Comparison of ENCODE assay signal across 9 cellular contexts in the genomic region with DNA sequence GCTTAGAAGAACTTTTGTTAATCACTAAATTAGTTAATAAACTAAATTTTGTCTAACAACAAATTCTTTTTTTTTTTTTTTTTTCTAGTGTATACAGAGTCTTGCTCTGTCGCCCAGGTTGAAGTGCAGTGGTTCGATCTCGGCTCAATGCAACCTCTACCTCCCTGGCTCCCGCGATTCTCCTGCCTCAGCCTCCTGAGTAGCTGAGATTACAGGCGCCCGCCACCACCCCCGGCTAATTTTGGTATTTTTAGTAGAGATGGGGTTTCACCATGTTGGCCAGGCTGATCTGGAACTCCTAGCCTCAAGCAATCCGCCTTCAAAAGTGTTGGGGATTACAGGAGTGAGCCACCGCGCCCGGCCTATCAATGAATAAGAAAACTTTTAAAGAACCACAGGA. TPM values are rescaled to one million over a fixed set of nuclear protein-coding genes. Genes with fewer than 3 reads are reported as not detected.
A peak's percentile ranks its signal among the peaks of the same experiment; 100 is the strongest.
DNase-seq lines count a peak whose midpoint lies in the region; ATAC-seq, FAIRE-seq and TF ChIP-seq lines count a peak whose summit lies in the region.
"Had no signal": no experiment of that assay in that cellular context is flagged by ENCODE, and none has a peak within 500 bp of the region (broad histone marks: within the 10 kb centered on the region; RNA-seq: fewer than 3 reads in every experiment).

No MANE protein-coding gene starts in this region.

- TF ChIP-seq CTCF in A549 (IDR thresholded peaks at IDR 0.05) (no peak), breast epithelium (IDR thresholded peaks at IDR 0.05) (no peak)

- CTCF ChIA-PET in A549 (lab: Yijun Ruan, JAX) = interaction anchor here (2.1 kb wide), 1 partner anchor 41 kb away, joined by 10 read pairs; no protein-coding TSS in a partner anchor
- CTCF ChIA-PET in naive thymus-derived CD4-positive, alpha-beta T cell (lab: Charles Lee) = interaction anchor here (0.6 to 0.7 kb wide), 2 partner anchors 37 to 1397 kb away, joined by 3 read pairs; no protein-coding TSS in a partner anchor

- intact Hi-C loops in breast epithelium (cut with DNase I; ENCODE audit: low total_unique reads) = no loop called here
- intact Hi-C loops in naive thymus-derived CD4-positive, alpha-beta T cell (cut with micrococcal nuclease) = loop anchor here (1.0 to 10.0 kb wide), 3 partner anchors 22 to 1399 kb away; a partner anchor contains a TSS

- H3K27ac Mint-ChIP-seq in naive thymus-derived CD4-positive, alpha-beta T cell = peak overlapping the region in 4 of 9 donors; percentile 9 to 86 (median 66)

- DNase-seq in A549 (ENCODE audit: low read depth in 1 of 2, low spot score in 1 of 2) (no peak), breast epithelium (ENCODE audit: low spot score in 2 of 2) (no peak), AG08395 (ENCODE audit: low spot score) (no peak), RKO (ENCODE audit: low spot score) (no peak), NCI-H1694 (lab: John Stamatoyannopoulos, UW) (no peak), NCI-H128 (lab: John Stamatoyannopoulos, UW; ENCODE audit: unreplicated experiment) (no peak)
- DNase-seq in Jurkat, Clone E6-1 (ENCODE audit: low read depth, low spot score) = no peak
- no peak for DNase-seq in naive thymus-derived CD4-positive, alpha-beta T cell

- ATAC-seq in A549 = no peak
- ATAC-seq in naive thymus-derived CD4-positive, alpha-beta T cell = no peak

- WGBS in A549 (ENCODE audit: missing lambda C conversion rate) = 79% methylated on average over 12 of the region's 12 CpGs

- H3K4me1 ChIP-seq in A549 (peaks cover 21% of the 10 kb centered on the region), breast epithelium (no peaks in the 10 kb centered on the region)
- peaks cover 4 to 14% of the 10 kb centered on the region in 2 donors for H3K4me1 ChIP-seq in naive thymus-derived CD4-positive, alpha-beta T cell (ENCODE audit: control insufficient read depth in 2 of 2, insufficient read depth in 2 of 2, low read length in 2 of 2)

- peaks cover 7 to 31% (median 27%) of the 10 kb centered on the region in 7 donors for H3K4me1 Mint-ChIP-seq in naive thymus-derived CD4-positive, alpha-beta T cell

- peak overlapping the region; percentile 63 for H3K4me3 ChIP-seq in A549
- H3K4me3 ChIP-seq in Jurkat, Clone E6-1 (ENCODE audit: low read length) = peak overlapping the region; percentile 56
- H3K4me3 ChIP-seq in breast epithelium = peak overlapping the region; percentile 53 to 68 (median 65)
- peak overlapping the region; percentile 54 for H3K4me3 ChIP-seq in naive thymus-derived CD4-positive, alpha-beta T cell (ENCODE audit: low read length)

- H3K27me3 Mint-ChIP-seq in naive thymus-derived CD4-positive, alpha-beta T cell = peaks cover 14 to 28% (median 22%) of the 10 kb centered on the region in 5 donors

- FAIRE-seq in A549 (lab: Jason Lieb, UNC) = no peak
- FAIRE-seq: frontal cortex had no signal

- H3K27ac ChIP-seq in A549 (no peak overlapping the region), breast epithelium (peak overlapping the region; percentile 93 to 97)
- H3K27ac ChIP-seq in naive thymus-derived CD4-positive, alpha-beta T cell (ENCODE audit: low read depth, low read length) = peak overlapping the region; percentile 73

- no peak for TF ChIP-seq POLR2A in A549 (IDR thresholded peaks at IDR 0.05; ENCODE audit: low read length)
- TF ChIP-seq POLR2A in breast epithelium (IDR thresholded peaks at IDR 0.05) = no peak

- H3K4me3 Mint-ChIP-seq in naive thymus-derived CD4-positive, alpha-beta T cell = peak overlapping the region in 7 of 10 donors; percentile 29 to 97 (median 90)

- TF ChIP-seq RAD21 in A549 (conservative IDR thresholded peaks at IDR 0.05 in 1 of 2, IDR thresholded peaks at IDR 0.05 in 1 of 2) = no peak

- H3K9me3 Mint-ChIP-seq in naive thymus-derived CD4-positive, alpha-beta T cell = peaks cover 0 to 3% (median 0%) of the 10 kb centered on the region in 11 donors

- no peaks in the 10 kb centered on the region for H3K9me3 ChIP-seq in A549
- no peaks in the 10 kb centered on the region for H3K9me3 ChIP-seq in breast epithelium
- H3K9me3 ChIP-seq in naive thymus-derived CD4-positive, alpha-beta T cell (ENCODE audit: control insufficient read depth in 2 of 3, low read length in 3 of 3) = no peaks in the 10 kb centered on the region

- H3K36me3 ChIP-seq in breast epithelium = no peaks in the 10 kb centered on the region
- H3K36me3 ChIP-seq in naive thymus-derived CD4-positive, alpha-beta T cell (ENCODE audit: control insufficient read depth in 2 of 3, insufficient read depth in 3 of 3, low read length in 3 of 3) = no peaks in the 10 kb centered on the region

- H3K27me3 ChIP-seq in breast epithelium = no peaks in the 10 kb centered on the region
- H3K27me3 ChIP-seq in naive thymus-derived CD4-positive, alpha-beta T cell (ENCODE audit: control insufficient read depth in 2 of 2, insufficient read depth in 2 of 2, low read length in 2 of 2) = no peaks in the 10 kb centered on the region

- no peak for TF ChIP-seq EP300 in A549 (IDR thresholded peaks at IDR 0.05)

- peak overlapping the region; percentile 50 for H3K4me2 ChIP-seq in A549

- POLR2A ChIA-PET in A549 (lab: Yijun Ruan, JAX) = interaction anchor here (1.9 kb wide), 1 partner anchor 22 kb away, joined by 10 read pairs; a partner anchor contains a TSS
- POLR2A ChIA-PET in naive thymus-derived CD4-positive, alpha-beta T cell (lab: Charles Lee) = interaction anchor here (0.8 to 2.6 kb wide), 2 partner anchors 22 to 214 kb away, joined by 3 to 21 read pairs; a partner anchor contains a TSS

- peaks cover 0 to 3% (median 0%) of the 10 kb centered on the region in 5 donors for H3K36me3 Mint-ChIP-seq in naive thymus-derived CD4-positive, alpha-beta T cell

TF ChIP-seq in A549, 52 proteins besides CTCF, POLR2A, EP300 and RAD21:
- TF ChIP-seq NFE2L2 (conservative IDR thresholded peaks at IDR 0.05; ENCODE audit: low read length) = no peak
- TF ChIP-seq CBX2 (IDR thresholded peaks at IDR 0.05; ENCODE audit: borderline replicate concordance, low read depth) = no peak
- no peak for TF ChIP-seq GATA3 (IDR thresholded peaks at IDR 0.05; ENCODE audit: borderline replicate concordance)
- TF ChIP-seq MYC (IDR thresholded peaks at IDR 0.05; ENCODE audit: borderline replicate concordance, low read length) = no peak
- no peak for TF ChIP-seq POLR2AphosphoS2 (conservative IDR thresholded peaks at IDR 0.05; ENCODE audit: low read length)
- TF ChIP-seq EHMT2 (IDR thresholded peaks at IDR 0.05; ENCODE audit: low read depth) = no peak
- TF ChIP-seq RCOR1 (IDR thresholded peaks at IDR 0.05; ENCODE audit: low read depth, low read length) = no peak
- TF ChIP-seq JUNB (IDR thresholded peaks at IDR 0.05) = no peak
- no peak for TF ChIP-seq MAZ (IDR thresholded peaks at IDR 0.05; ENCODE audit: borderline replicate concordance, low read depth, low read length)

RNA-seq across cellular contexts. Expression of a gene that starts 1.1 kb away (rescaled TPM):
- polyA plus RNA-seq in A549 (2011; rRNA removed) (0.05 and 0.08 TPM in 2 replicates), A549 (2017; fragmentation: RNase III; extraction: RNeasy Plus Mini Kit Qiagen cat#74134 plus additional on column Dnase treatment) (0.05 to 0.08 TPM (median 0.08 TPM) in 3 replicates)
- polyA plus RNA-seq in A549 (2012; cell fraction: cytosol; rRNA removed) = 0.01 TPM in 1 of 2 replicates, not detected in the other
- 0.01 TPM in 1 of 2 replicates, not detected in the other for polyA plus RNA-seq in A549 (2012; cell fraction: nucleus; rRNA removed)
- polyA minus RNA-seq in A549 (2011; rRNA and poly(A)+ RNA removed) = 0.12 and 0.19 TPM in 2 replicates
- polyA plus RNA-seq in Jurkat, Clone E6-1 (2012; ENCODE audit: insufficient read depth, insufficient read length) = not detected
- total RNA-seq in breast epithelium = 1 to 10 TPM in 2 of 3 donors, under 1 TPM in 1; 0.32 to 8.2 (median 3.3) TPM
- under 1 TPM in 1 of 5 experiments, not detected in 4; 0.24 TPM for total RNA-seq in naive thymus-derived CD4-positive, alpha-beta T cell
- under 1 TPM in 1 of 2 donors, not detected in 1; 0.09 TPM for polyA plus RNA-seq in naive thymus-derived CD4-positive, alpha-beta T cell

RNA-seq across cellular contexts. Expression of a gene that starts 22.1 kb away (rescaled TPM):
- polyA plus RNA-seq in A549 (2011; rRNA removed) = 27.3 and 58.8 TPM in 2 replicates
- 5.2 and 6.5 TPM in 2 replicates for polyA plus RNA-seq in A549 (2012; cell fraction: cytosol; rRNA removed)
- polyA plus RNA-seq in A549 (2012; cell fraction: nucleus; rRNA removed) = 0.95 and 2.7 TPM in 2 replicates
- polyA plus RNA-seq in A549 (2017; fragmentation: RNase III; extraction: RNeasy Plus Mini Kit Qiagen cat#74134 plus additional on column Dnase treatment) = 64.8 to 71.5 TPM (median 66.7 TPM) in 3 replicates
- 5.9 and 7.5 TPM in 2 replicates for polyA minus RNA-seq in A549 (2011; rRNA and poly(A)+ RNA removed)
- polyA plus RNA-seq in Jurkat, Clone E6-1 (2012; ENCODE audit: insufficient read depth, insufficient read length) = 64.3 TPM
- 10 to 100 TPM; 34.9 to 73.3 (median 43.3) TPM for total RNA-seq in breast epithelium
- 10 to 100 TPM; 51.2 to 64.1 (median 62.5) TPM for total RNA-seq in naive thymus-derived CD4-positive, alpha-beta T cell
- 10 to 100 TPM; 40.8 to 97.8 TPM for polyA plus RNA-seq in naive thymus-derived CD4-positive, alpha-beta T cell

Comparison
In these comparisons a context has a peak if more than half of its experiments do, and no peak if none do; other contexts are left out.
1. H3K27ac ChIP-seq: peak in breast epithelium (2 of 2) and naive thymus-derived CD4-positive, alpha-beta T cell (single experiment); none in A549 (0 of 2).
2. Peak in every context shown above with its lines, with median percentiles within 50 percentile points of each other: H3K4me3 ChIP-seq.